ENCODE assay signal across 25 cellular contexts in genomic region chr1:58976294-58976693, GRCh38.
"Had no signal": no experiment of that assay in that cellular context is flagged by ENCODE, and none has a peak within 500 bp of the region (broad histone marks: within the 10 kb centered on the region; RNA-seq: fewer than 3 reads in every experiment).

No MANE protein-coding gene starts in this region.

- H3K36me3 ChIP-seq: gastrocnemius medialis, left ventricle myocardium inferior, lower lobe of right lung, neural progenitor cell, prostate gland, sigmoid colon, spleen, thoracic aorta, tibial nerve, upper lobe of left lung had no signal

- H3K27me3 ChIP-seq: dorsolateral prefrontal cortex, gastrocnemius medialis, sigmoid colon, spleen, tibial nerve, upper lobe of left lung had no signal

- ATAC-seq: gastrocnemius medialis; left colon; lower lobe of right lung; mucosa of descending colon; natural killer cell treated with Interleukin-12 subunit alpha and Interleukin-12 subunit beta and Interleukin-15 and Interleukin-18, amount 100 ng/mL, for 72 hours; right cardiac atrium; stimulated activated memory B cell treated with anti-CD40 and anti-IgM and Interleukin-4, amounts not matched to agents 10 μg/mL and 1 μg/mL and 100 μg/mL, for 72 hours; stimulated activated naive CD8-positive, alpha-beta T cell treated with anti-CD3 and anti-CD28 coated beads, Interleukin-15, Interleukin-2, amounts not matched to agents 100 U/mL and 50 U/mL, for 24 hours had no signal

- H3K27me3 Mint-ChIP-seq: memory B cell; naive B cell; stimulated activated memory B cell treated with anti-CD40 and anti-IgM and Interleukin-4, amounts not matched to agents 10 μg/mL and 1 μg/mL and 100 μg/mL, for 72 hours had no signal

- H3K27ac ChIP-seq: coronary artery, dorsolateral prefrontal cortex, gastrocnemius medialis, left ventricle myocardium inferior, lower lobe of right lung, neural progenitor cell, prostate gland, sigmoid colon, spleen, thoracic aorta, tibial nerve, upper lobe of left lung had no signal

- H3K4me1 ChIP-seq: neural progenitor cell, prostate gland, sigmoid colon had no signal

- H3K36me3 Mint-ChIP-seq: naive B cell; natural killer cell treated with Interleukin-12 subunit alpha and Interleukin-12 subunit beta and Interleukin-15 and Interleukin-18, amount 100 ng/mL, for 72 hours; neural progenitor cell; stimulated activated memory B cell treated with anti-CD40 and anti-IgM and Interleukin-4, amounts not matched to agents 10 μg/mL and 1 μg/mL and 100 μg/mL, for 72 hours had no signal

- H3K4me3 ChIP-seq: coronary artery, dorsolateral prefrontal cortex, gastrocnemius medialis, left ventricle myocardium inferior, lower lobe of right lung, mucosa of descending colon, neural progenitor cell, prostate gland, sigmoid colon, spleen, thoracic aorta, tibial nerve, upper lobe of left lung had no signal

- H2AFZ ChIP-seq: neural progenitor cell had no signal

- H3K4me2 ChIP-seq: neural progenitor cell had no signal

- H3K9me3 Mint-ChIP-seq: memory B cell; naive B cell; natural killer cell treated with Interleukin-12 subunit alpha and Interleukin-12 subunit beta and Interleukin-15 and Interleukin-18, amount 100 ng/mL, for 72 hours; neural progenitor cell; stimulated activated memory B cell treated with anti-CD40 and anti-IgM and Interleukin-4, amounts not matched to agents 10 μg/mL and 1 μg/mL and 100 μg/mL, for 72 hours had no signal

- H3K9me3 ChIP-seq: gastrocnemius medialis, left ventricle myocardium inferior, lower lobe of right lung, mucosa of descending colon, prostate gland, sigmoid colon, spleen, thoracic aorta, tibial nerve, upper lobe of left lung had no signal

- DNase-seq: dorsolateral prefrontal cortex; effector CD4-positive, alpha-beta T cell; gastrocnemius medialis; head of caudate nucleus; kidney glomerular epithelial cell; left colon; left ventricle myocardium inferior; lower lobe of right lung; mucosa of descending colon; naive B cell; right cardiac atrium; sigmoid colon; spleen; stimulated activated CD4-positive, alpha-beta T cell treated with anti-CD3 and anti-CD28 coated beads, Interleukin-4, amount 100 ng/mL, for 4 hours; stimulated activated naive CD8-positive, alpha-beta T cell treated with anti-CD3 and anti-CD28 coated beads, Interleukin-15, Interleukin-2, amounts not matched to agents 100 U/mL and 50 U/mL, for 24 hours; upper lobe of left lung had no signal

- H3K4me3 Mint-ChIP-seq: memory B cell; naive B cell; natural killer cell treated with Interleukin-12 subunit alpha and Interleukin-12 subunit beta and Interleukin-15 and Interleukin-18, amount 100 ng/mL, for 72 hours; neural progenitor cell; stimulated activated memory B cell treated with anti-CD40 and anti-IgM and Interleukin-4, amounts not matched to agents 10 μg/mL and 1 μg/mL and 100 μg/mL, for 72 hours had no signal

- H3K9ac ChIP-seq: neural progenitor cell had no signal

- H3K27ac Mint-ChIP-seq: memory B cell; natural killer cell treated with Interleukin-12 subunit alpha and Interleukin-12 subunit beta and Interleukin-15 and Interleukin-18, amount 100 ng/mL, for 72 hours; neural progenitor cell; stimulated activated memory B cell treated with anti-CD40 and anti-IgM and Interleukin-4, amounts not matched to agents 10 μg/mL and 1 μg/mL and 100 μg/mL, for 72 hours had no signal

- FAIRE-seq: urothelium cell line had no signal
